In the genomic region with DNA sequence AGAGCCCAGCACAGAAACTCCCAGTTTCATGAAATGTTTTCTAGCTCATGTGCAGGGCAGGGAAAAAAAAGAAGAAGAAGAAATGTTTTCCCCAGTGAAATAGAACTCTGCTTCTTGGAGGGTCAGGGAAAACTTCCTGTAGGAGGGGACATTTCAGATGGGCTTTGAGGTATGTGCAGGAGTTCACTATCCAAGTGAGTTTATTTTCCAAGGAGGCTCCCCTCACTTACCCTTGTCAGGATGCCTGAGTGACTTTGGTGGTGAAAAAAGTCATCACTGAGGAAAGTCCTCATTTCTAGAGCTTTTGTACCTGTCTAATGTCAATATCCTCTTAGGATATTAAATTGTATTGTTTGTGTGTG, we compare ENCODE assay signal across 1 cellular context.
A peak's percentile ranks its signal among the peaks of the same experiment; 100 is the strongest.
TF ChIP-seq lines count a peak whose summit lies in the region.

No MANE protein-coding gene starts in this region.

TF ChIP-seq in HepG2, 621 proteins besides CTCF, POLR2A, EP300 and RAD21:
- TF ChIP-seq MYC (CRISPR knock-in tag; IDR thresholded peaks at IDR 0.05; ENCODE audit: borderline replicate concordance) (no peak), ZNF543 (CRISPR knock-in tag; IDR thresholded peaks at IDR 0.05) (0 out of 2 replicates have a peak, but pooled peaks have one; percentile 5), ZNF317 (CRISPR knock-in tag; IDR thresholded peaks at IDR 0.05) (peak; percentile 6; the same call in 1 of the 2 replicates)
TF ChIP-seq in HepG2: peak in this region for 2.
